18 cellular contexts compared by ENCODE assay signal in genomic region chr7:139722604-139723003, GRCh38.
"Had no signal": no experiment of that assay in that cellular context is flagged by ENCODE, and none has a peak within 500 bp of the region (broad histone marks: within the 10 kb centered on the region; RNA-seq: fewer than 3 reads in every experiment).

No MANE protein-coding gene starts in this region.

- DNase-seq: activated CD4-positive, alpha-beta T cell treated with anti-CD3 and anti-CD28 coated beads, Interleukin-2, amount 50 U/mL, for 4 hours; activated naive CD8-positive, alpha-beta T cell treated with anti-CD3 and anti-CD28 coated beads for 36 hours; central memory CD4-positive, alpha-beta T cell; colonic mucosa; erythroblast; foreskin melanocyte; heart left ventricle; kidney; left ventricle myocardium superior; naive thymus-derived CD8-positive, alpha-beta T cell; nucleus accumbens; stimulated activated CD4-positive, alpha-beta T cell treated with anti-CD3 and anti-CD28 coated beads, Interleukin-2, amount 100 ng/mL, for 24 hours; stimulated activated naive CD4-positive, alpha-beta T cell treated with Interleukin-2 at 50 U/mL for 16 hours; substantia nigra; SW 1271 had no signal

- H3K27me3 Mint-ChIP-seq: activated naive CD8-positive, alpha-beta T cell treated with anti-CD3 and anti-CD28 coated beads for 36 hours; brain; naive thymus-derived CD8-positive, alpha-beta T cell had no signal

- H3K36me3 ChIP-seq: colonic mucosa, heart left ventricle, tibial artery had no signal

- H3K27ac Mint-ChIP-seq: activated naive CD8-positive, alpha-beta T cell treated with anti-CD3 and anti-CD28 coated beads for 36 hours; activated T-helper 1 cell treated with anti-CD3 and anti-CD28 coated beads, Interleukin-12 subunit alpha, Interleukin-12 subunit beta, Interleukin-2, Interleukin-4 antibody, amounts not matched to agents 30 ng/mL and 10 ng/mL and 1 ng/mL, durations not matched to agents 14 hours and 24 hours and 36 hours; brain; naive thymus-derived CD8-positive, alpha-beta T cell had no signal

- ATAC-seq: heart left ventricle; left ventricle myocardium superior; naive thymus-derived CD8-positive, alpha-beta T cell had no signal

- H3K4me3 ChIP-seq: colonic mucosa, heart left ventricle, tibial artery had no signal

- H3K9me3 ChIP-seq: colonic mucosa, heart left ventricle, tibial artery had no signal

- H3K27me3 ChIP-seq: colonic mucosa, heart left ventricle, tibial artery had no signal

- H3K9me3 Mint-ChIP-seq: activated naive CD8-positive, alpha-beta T cell treated with anti-CD3 and anti-CD28 coated beads for 36 hours; activated T-helper 1 cell treated with anti-CD3 and anti-CD28 coated beads, Interleukin-12 subunit alpha, Interleukin-12 subunit beta, Interleukin-2, Interleukin-4 antibody, amounts not matched to agents 30 ng/mL and 10 ng/mL and 1 ng/mL, durations not matched to agents 14 hours and 24 hours and 36 hours; brain; naive thymus-derived CD8-positive, alpha-beta T cell had no signal

- H3K4me3 Mint-ChIP-seq: activated naive CD8-positive, alpha-beta T cell treated with anti-CD3 and anti-CD28 coated beads for 36 hours; activated T-helper 1 cell treated with anti-CD3 and anti-CD28 coated beads, Interleukin-12 subunit alpha, Interleukin-12 subunit beta, Interleukin-2, Interleukin-4 antibody, amounts not matched to agents 30 ng/mL and 10 ng/mL and 1 ng/mL, durations not matched to agents 14 hours and 24 hours and 36 hours; brain; naive thymus-derived CD8-positive, alpha-beta T cell had no signal
